ENCODE assay signal across 13 cellular contexts in the genomic region with DNA sequence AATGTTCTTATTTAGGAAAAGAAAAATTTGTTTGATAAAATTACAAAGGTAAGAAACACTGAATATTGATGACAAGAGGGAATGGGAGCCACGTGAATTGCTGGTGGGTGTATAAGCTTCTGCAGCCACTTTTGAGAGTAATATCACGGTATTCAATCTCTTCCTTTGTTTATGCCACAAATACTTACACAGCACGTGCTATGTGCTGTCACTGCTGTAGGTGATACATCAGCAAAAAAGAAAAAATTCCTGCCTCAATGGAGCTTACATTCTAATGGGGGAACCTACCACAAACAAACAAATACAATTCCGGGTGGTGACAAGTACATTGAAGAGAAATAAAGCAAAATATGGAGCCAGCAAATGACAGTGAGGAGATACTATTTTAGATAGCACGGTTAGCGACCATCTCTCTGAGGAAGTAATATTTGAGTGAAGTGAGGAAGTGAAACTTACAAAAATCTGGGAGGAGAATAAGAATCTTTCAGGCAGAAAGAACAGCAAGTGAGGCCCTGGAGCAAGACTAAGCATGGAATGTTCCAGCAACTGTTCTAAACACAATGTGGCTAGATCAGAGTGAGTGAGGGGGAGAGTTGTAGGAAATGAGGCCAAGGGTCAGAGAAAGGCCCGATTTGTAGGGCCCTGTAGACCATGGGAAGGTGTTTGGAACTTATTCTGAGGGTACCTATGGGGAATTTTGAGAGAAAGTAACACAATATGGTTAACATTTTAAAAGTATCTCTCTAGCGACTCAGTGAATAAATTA. TPM values are rescaled to one million over a fixed set of nuclear protein-coding genes. Genes with fewer than 3 reads are reported as not detected.
A peak's percentile ranks its signal among the peaks of the same experiment; 100 is the strongest.
DNase-seq lines count a peak whose midpoint lies in the region; ATAC-seq and TF ChIP-seq lines count a peak whose summit lies in the region.
"Had no signal": no experiment of that assay in that cellular context is flagged by ENCODE, and none has a peak within 500 bp of the region (broad histone marks: within the 10 kb centered on the region; RNA-seq: fewer than 3 reads in every experiment).

No MANE protein-coding gene starts in this region.

- H3K4me1 ChIP-seq in hepatocyte (ENCODE audit: insufficient read depth): no peaks in the 10 kb centered on the region

- H3K9me2 ChIP-seq in hepatocyte (replicated peaks; ENCODE audit: insufficient read depth): no peaks in the 10 kb centered on the region

- H2AFZ ChIP-seq in hepatocyte: no peak overlapping the region

- no peak overlapping the region for H3K27ac ChIP-seq in hepatocyte
- H3K27ac ChIP-seq: C4-2B had no signal

- no peak for TF ChIP-seq CTCF in hepatocyte (IDR thresholded peaks at IDR 0.05; ENCODE audit: poor library complexity)

- H3K4me3 ChIP-seq in GM08714 (ENCODE audit: low read length) (peak overlapping the region; percentile 14; the same call in 1 of the 2 replicates), hepatocyte (no peak overlapping the region)

- ATAC-seq in GM19455 (IDR thresholded peaks at IDR 0.05; ENCODE audit: unreplicated experiment): peak; percentile 53
- peak; percentile 66 for ATAC-seq in HG03159 (IDR thresholded peaks at IDR 0.05; ENCODE audit: unreplicated experiment)

- H3K27me3 ChIP-seq in hepatocyte: peaks cover 7% of the 10 kb centered on the region

- DNase-seq in SKM-1 treated with dmso at 0.1 percent for 144 hours (lab: John Stamatoyannopoulos, UW; ENCODE audit: unreplicated experiment) (peak; percentile 53), C1 segment of cervical spinal cord (lab: John Stamatoyannopoulos, UW) (no peak), RKO (ENCODE audit: low spot score) (no peak), mesenteric fat pad (ENCODE audit: low spot score) (no peak), hepatocyte (ENCODE audit: low spot score) (no peak)
- DNase-seq: activated CD4-positive, alpha-beta T cell treated with anti-CD3 and anti-CD28 coated beads, Interleukin-2, amount 50 U/mL, for 48 hours; amniotic stem cell; NCI-H1417 treated with DMSO at 0.1 percent for 48 hours; substantia nigra had no signal

- no peaks in the 10 kb centered on the region for H3K9me3 ChIP-seq in hepatocyte (ENCODE audit: low read depth)

- H3K36me3 ChIP-seq in hepatocyte (replicated peaks; ENCODE audit: insufficient read depth, low read depth): no peaks in the 10 kb centered on the region

- no peaks in the 10 kb centered on the region for H3K79me2 ChIP-seq in hepatocyte

- no peaks in the 10 kb centered on the region for H4K20me1 ChIP-seq in hepatocyte (ENCODE audit: insufficient read depth, poor library complexity, severe bottlenecking)

- no peak overlapping the region for H3K4me2 ChIP-seq in hepatocyte

- WGBS in hepatocyte (ENCODE audit: low lambda C conversion rate, missing lambda C conversion rate): 73% methylated on average over 8 of the region's 8 CpGs

RNA-seq across cellular contexts. Expression of a gene that starts 2.6 kb away (rescaled TPM):
- 0.48 TPM for total RNA-seq in mesenteric fat pad
- 0.23 and 0.76 TPM in 2 replicates for total RNA-seq in hepatocyte
- polyA plus RNA-seq in hepatocyte: 0.60 and 1.5 TPM in 2 replicates

RNA-seq across cellular contexts. Expression of a gene that starts 11.7 kb away (rescaled TPM):
- total RNA-seq in mesenteric fat pad: not detected
- 0.16 and 3.0 TPM in 2 replicates for total RNA-seq in hepatocyte
- polyA plus RNA-seq in hepatocyte: 0.31 and 0.75 TPM in 2 replicates

RNA-seq across cellular contexts. Expression of a gene that starts 30.8 kb away (rescaled TPM):
- total RNA-seq in mesenteric fat pad: 16.2 TPM
- 47.9 and 52.9 TPM in 2 replicates for total RNA-seq in hepatocyte
- 35.4 and 37.1 TPM in 2 replicates for polyA plus RNA-seq in hepatocyte

RNA-seq across cellular contexts. Expression of a gene that starts 47.4 kb away (rescaled TPM):
- total RNA-seq in mesenteric fat pad: 26.5 TPM
- total RNA-seq in hepatocyte: 27.8 and 29.8 TPM in 2 replicates
- polyA plus RNA-seq in hepatocyte: 13.4 and 15.3 TPM in 2 replicates

RNA-seq across cellular contexts. Expression of a gene that starts 55.8 kb away (rescaled TPM):
- total RNA-seq in mesenteric fat pad (43.4 TPM), hepatocyte (0.52 TPM in 1 of 2 replicates, not detected in the other)
- polyA plus RNA-seq in hepatocyte: not detected in 2 replicates
